1 cellular context compared by ENCODE assay signal in the genomic region with DNA sequence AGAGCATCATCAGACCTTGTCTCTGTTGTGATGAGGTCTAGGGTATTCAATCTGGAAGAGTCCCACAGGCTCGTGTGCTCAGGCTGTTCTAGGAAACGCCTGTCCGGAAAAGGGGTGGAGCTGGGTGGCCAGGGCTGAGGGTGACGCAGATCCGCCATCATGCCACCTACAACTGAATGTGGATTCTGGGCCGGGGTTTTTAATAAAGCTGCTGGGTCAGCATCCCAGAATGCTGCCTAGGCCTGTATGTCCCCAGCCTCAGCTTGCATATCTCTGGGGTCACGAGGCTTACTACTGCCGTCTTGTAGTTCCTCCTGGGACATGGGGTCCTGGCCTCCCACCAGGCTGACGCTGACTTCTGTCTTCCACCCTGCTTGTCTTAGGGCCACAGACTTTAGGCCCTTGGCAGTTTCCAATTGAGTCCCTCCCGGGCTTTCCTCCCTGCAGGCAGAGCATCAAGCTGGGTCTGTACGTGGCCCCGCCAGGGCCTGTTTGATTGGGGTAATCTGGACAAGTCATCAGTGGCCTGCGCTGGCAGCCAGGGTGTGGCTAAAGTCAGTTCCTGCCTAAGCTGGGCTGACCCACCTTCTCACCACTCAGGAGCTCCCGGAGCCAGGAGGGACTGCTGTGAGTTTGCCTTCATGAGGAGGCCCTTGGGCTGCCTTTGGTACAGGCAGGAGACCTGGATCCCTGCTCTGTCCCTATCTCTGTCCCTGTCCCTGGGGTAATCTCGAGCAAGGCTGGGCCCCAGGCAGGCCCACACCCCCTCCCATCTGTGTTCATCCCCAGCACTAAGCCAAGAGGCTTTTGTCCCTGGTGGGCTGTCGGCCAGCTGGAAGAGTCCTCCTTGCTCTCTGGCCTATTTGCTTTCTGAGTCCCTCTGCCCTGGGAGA.
TF ChIP-seq lines count a peak whose summit lies in the region.

No MANE protein-coding gene starts in this region.

TF ChIP-seq in K562, 482 proteins besides CTCF, POLR2A, EP300 and RAD21 (continued from another document and continues in another):
- TF ChIP-seq PTRF (tag; IDR thresholded peaks at IDR 0.05) (0 out of 2 replicates have a peak, but pooled peaks have one; percentile 16), CREB1 (IDR thresholded peaks at IDR 0.05) (no peak), CREB1 (CRISPR knock-in tag; IDR thresholded peaks at IDR 0.05) (0 out of 2 replicates have a peak, but pooled peaks have one; percentile 26), ZNF764 (CRISPR knock-in tag; IDR thresholded peaks at IDR 0.05; ENCODE audit: low read depth) (no peak), SRSF7 (optimal IDR thresholded peaks at IDR 0.05; ENCODE audit: low read depth, low read length) (no peak), KAT2B (IDR thresholded peaks at IDR 0.05; ENCODE audit: low read depth, low read length) (no peak), ZNF354B (CRISPR knock-in tag; IDR thresholded peaks at IDR 0.05) (no peak), FOXK1 (CRISPR knock-in tag; IDR thresholded peaks at IDR 0.05; ENCODE audit: borderline replicate concordance) (no peak; the same call in 1 of the 2 replicates), ZNF3 (CRISPR knock-in tag; IDR thresholded peaks at IDR 0.05) (0 out of 2 replicates have a peak, but pooled peaks have one; percentile 11), TBP (optimal IDR thresholded peaks at IDR 0.05; ENCODE audit: low read depth, low read length) (peak; percentile 77), NCOA6 (IDR thresholded peaks at IDR 0.05) (no peak), BRD4 (IDR thresholded peaks at IDR 0.05) (0 out of 2 replicates have a peak, but pooled peaks have one; percentile 40), ZNF699 (CRISPR knock-in tag; IDR thresholded peaks at IDR 0.05; ENCODE audit: insufficient replicate concordance) (no peak), MYC (IDR thresholded peaks at IDR 0.05; ENCODE audit: low read depth, low read length) (no peak; the same call in 1 of the 2 replicates), MYC (CRISPR knock-in tag; IDR thresholded peaks at IDR 0.05; ENCODE audit: borderline replicate concordance, low read depth) (0 out of 2 replicates have a peak, but pooled peaks have one; percentile 26), ZBED1 (IDR thresholded peaks at IDR 0.05) (0 out of 2 replicates have a peak, but pooled peaks have one; percentile 24), PHTF2 (CRISPR knock-in tag; IDR thresholded peaks at IDR 0.05) (no peak), HSF4 (CRISPR knock-in tag; IDR thresholded peaks at IDR 0.05; ENCODE audit: borderline replicate concordance) (no peak), SMARCB1 (IDR thresholded peaks at IDR 0.05; ENCODE audit: insufficient read length, low read depth) (no peak), ASH1L (IDR thresholded peaks at IDR 0.05; ENCODE audit: borderline replicate concordance, low read depth, partially characterized antibody) (no peak), GABPB2 (CRISPR knock-in tag; conservative IDR thresholded peaks at IDR 0.05) (no peak), NFRKB (IDR thresholded peaks at IDR 0.05; ENCODE audit: low read depth) (peak; percentile 67)
- TF ChIP-seq, protein P1, sequence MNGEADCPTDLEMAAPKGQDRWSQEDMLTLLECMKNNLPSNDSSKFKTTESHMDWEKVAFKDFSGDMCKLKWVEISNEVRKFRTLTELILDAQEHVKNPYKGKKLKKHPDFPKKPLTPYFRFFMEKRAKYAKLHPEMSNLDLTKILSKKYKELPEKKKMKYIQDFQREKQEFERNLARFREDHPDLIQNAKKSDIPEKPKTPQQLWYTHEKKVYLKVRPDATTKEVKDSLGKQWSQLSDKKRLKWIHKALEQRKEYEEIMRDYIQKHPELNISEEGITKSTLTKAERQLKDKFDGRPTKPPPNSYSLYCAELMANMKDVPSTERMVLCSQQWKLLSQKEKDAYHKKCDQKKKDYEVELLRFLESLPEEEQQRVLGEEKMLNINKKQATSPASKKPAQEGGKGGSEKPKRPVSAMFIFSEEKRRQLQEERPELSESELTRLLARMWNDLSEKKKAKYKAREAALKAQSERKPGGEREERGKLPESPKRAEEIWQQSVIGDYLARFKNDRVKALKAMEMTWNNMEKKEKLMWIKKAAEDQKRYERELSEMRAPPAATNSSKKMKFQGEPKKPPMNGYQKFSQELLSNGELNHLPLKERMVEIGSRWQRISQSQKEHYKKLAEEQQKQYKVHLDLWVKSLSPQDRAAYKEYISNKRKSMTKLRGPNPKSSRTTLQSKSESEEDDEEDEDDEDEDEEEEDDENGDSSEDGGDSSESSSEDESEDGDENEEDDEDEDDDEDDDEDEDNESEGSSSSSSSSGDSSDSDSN (IDR thresholded peaks at IDR 0.05; ENCODE audit: borderline replicate concordance in 1 of 2, low read depth in 2 of 2, low read length in 2 of 2): peak; percentile 92 to 99; a peak in 3 of 4 replicates
- TF ChIP-seq, protein P2, sequence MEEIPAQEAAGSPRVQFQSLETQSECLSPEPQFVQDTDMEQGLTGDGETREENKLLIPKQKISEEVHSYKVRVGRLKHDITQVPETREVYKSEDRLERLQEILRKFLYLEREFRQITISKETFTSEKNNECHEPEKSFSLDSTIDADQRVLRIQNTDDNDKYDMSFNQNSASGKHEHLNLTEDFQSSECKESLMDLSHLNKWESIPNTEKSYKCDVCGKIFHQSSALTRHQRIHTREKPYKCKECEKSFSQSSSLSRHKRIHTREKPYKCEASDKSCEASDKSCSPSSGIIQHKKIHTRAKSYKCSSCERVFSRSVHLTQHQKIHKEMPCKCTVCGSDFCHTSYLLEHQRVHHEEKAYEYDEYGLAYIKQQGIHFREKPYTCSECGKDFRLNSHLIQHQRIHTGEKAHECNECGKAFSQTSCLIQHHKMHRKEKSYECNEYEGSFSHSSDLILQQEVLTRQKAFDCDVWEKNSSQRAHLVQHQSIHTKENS (CRISPR knock-in tag; IDR thresholded peaks at IDR 0.05): no peak
- TF ChIP-seq, protein P3, sequence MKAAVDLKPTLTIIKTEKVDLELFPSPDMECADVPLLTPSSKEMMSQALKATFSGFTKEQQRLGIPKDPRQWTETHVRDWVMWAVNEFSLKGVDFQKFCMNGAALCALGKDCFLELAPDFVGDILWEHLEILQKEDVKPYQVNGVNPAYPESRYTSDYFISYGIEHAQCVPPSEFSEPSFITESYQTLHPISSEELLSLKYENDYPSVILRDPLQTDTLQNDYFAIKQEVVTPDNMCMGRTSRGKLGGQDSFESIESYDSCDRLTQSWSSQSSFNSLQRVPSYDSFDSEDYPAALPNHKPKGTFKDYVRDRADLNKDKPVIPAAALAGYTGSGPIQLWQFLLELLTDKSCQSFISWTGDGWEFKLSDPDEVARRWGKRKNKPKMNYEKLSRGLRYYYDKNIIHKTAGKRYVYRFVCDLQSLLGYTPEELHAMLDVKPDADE (conservative IDR thresholded peaks at IDR 0.05; ENCODE audit: control insufficient read depth, low read depth, low read length): no peak
- TF ChIP-seq, protein P4, sequence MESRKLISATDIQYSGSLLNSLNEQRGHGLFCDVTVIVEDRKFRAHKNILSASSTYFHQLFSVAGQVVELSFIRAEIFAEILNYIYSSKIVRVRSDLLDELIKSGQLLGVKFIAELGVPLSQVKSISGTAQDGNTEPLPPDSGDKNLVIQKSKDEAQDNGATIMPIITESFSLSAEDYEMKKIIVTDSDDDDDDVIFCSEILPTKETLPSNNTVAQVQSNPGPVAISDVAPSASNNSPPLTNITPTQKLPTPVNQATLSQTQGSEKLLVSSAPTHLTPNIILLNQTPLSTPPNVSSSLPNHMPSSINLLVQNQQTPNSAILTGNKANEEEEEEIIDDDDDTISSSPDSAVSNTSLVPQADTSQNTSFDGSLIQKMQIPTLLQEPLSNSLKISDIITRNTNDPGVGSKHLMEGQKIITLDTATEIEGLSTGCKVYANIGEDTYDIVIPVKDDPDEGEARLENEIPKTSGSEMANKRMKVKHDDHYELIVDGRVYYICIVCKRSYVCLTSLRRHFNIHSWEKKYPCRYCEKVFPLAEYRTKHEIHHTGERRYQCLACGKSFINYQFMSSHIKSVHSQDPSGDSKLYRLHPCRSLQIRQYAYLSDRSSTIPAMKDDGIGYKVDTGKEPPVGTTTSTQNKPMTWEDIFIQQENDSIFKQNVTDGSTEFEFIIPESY (CRISPR knock-in tag; IDR thresholded peaks at IDR 0.05): no peak
- TF ChIP-seq, protein P5, sequence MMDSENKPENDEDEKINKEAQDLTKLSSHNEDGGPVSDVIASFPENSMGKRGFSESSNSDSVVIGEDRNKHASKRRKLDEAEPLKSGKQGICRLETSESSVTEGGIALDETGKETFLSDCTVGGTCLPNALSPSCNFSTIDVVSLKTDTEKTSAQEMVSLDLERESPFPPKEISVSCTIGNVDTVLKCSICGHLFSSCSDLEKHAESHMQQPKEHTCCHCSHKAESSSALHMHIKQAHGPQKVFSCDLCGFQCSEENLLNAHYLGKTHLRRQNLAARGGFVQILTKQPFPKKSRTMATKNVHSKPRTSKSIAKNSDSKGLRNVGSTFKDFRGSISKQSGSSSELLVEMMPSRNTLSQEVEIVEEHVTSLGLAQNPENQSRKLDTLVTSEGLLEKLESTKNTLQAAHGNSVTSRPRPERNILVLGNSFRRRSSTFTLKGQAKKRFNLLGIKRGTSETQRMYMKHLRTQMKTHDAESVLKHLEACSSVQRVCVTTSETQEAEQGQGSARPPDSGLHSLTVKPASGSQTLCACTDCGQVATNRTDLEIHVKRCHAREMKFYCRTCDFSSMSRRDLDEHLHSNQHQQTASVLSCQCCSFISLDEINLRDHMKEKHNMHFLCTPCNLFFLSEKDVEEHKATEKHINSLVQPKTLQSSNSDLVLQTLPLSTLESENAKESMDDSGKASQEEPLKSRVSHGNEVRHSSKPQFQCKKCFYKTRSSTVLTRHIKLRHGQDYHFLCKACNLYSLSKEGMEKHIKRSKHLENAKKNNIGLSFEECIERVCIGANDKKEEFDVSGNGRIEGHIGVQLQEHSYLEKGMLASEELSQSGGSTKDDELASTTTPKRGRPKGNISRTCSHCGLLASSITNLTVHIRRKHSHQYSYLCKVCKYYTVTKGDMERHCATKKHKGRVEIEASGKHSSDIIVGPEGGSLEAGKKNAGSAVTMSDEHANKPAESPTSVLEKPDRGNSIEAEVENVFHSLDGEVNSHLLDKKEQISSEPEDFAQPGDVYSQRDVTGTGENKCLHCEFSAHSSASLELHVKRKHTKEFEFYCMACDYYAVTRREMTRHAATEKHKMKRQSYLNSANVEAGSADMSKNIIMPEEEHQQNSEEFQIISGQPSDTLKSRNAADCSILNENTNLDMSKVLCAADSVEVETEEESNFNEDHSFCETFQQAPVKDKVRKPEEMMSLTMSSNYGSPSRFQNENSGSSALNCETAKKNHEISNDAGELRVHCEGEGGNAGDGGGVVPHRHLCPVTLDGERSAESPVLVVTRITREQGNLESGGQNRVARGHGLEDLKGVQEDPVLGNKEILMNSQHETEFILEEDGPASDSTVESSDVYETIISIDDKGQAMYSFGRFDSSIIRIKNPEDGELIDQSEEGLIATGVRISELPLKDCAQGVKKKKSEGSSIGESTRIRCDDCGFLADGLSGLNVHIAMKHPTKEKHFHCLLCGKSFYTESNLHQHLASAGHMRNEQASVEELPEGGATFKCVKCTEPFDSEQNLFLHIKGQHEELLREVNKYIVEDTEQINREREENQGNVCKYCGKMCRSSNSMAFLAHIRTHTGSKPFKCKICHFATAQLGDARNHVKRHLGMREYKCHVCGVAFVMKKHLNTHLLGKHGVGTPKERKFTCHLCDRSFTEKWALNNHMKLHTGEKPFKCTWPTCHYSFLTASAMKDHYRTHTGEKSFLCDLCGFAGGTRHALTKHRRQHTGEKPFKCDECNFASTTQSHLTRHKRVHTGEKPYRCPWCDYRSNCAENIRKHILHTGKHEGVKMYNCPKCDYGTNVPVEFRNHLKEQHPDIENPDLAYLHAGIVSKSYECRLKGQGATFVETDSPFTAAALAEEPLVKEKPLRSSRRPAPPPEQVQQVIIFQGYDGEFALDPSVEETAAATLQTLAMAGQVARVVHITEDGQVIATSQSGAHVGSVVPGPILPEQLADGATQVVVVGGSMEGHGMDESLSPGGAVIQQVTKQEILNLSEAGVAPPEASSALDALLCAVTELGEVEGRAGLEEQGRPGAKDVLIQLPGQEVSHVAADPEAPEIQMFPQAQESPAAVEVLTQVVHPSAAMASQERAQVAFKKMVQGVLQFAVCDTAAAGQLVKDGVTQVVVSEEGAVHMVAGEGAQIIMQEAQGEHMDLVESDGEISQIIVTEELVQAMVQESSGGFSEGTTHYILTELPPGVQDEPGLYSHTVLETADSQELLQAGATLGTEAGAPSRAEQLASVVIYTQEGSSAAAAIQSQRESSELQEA (IDR thresholded peaks at IDR 0.05; ENCODE audit: low read depth): no peak
- TF ChIP-seq, protein P6, sequence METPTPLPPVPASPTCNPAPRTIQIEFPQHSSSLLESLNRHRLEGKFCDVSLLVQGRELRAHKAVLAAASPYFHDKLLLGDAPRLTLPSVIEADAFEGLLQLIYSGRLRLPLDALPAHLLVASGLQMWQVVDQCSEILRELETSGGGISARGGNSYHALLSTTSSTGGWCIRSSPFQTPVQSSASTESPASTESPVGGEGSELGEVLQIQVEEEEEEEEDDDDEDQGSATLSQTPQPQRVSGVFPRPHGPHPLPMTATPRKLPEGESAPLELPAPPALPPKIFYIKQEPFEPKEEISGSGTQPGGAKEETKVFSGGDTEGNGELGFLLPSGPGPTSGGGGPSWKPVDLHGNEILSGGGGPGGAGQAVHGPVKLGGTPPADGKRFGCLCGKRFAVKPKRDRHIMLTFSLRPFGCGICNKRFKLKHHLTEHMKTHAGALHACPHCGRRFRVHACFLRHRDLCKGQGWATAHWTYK (CRISPR knock-in tag; IDR thresholded peaks at IDR 0.05): peak; percentile 97
- TF ChIP-seq, protein P7, sequence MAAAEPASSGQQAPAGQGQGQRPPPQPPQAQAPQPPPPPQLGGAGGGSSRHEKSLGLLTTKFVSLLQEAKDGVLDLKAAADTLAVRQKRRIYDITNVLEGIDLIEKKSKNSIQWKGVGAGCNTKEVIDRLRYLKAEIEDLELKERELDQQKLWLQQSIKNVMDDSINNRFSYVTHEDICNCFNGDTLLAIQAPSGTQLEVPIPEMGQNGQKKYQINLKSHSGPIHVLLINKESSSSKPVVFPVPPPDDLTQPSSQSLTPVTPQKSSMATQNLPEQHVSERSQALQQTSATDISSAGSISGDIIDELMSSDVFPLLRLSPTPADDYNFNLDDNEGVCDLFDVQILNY (CRISPR knock-in tag; IDR thresholded peaks at IDR 0.05): no peak
- TF ChIP-seq, protein P8, sequence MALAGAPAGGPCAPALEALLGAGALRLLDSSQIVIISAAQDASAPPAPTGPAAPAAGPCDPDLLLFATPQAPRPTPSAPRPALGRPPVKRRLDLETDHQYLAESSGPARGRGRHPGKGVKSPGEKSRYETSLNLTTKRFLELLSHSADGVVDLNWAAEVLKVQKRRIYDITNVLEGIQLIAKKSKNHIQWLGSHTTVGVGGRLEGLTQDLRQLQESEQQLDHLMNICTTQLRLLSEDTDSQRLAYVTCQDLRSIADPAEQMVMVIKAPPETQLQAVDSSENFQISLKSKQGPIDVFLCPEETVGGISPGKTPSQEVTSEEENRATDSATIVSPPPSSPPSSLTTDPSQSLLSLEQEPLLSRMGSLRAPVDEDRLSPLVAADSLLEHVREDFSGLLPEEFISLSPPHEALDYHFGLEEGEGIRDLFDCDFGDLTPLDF (CRISPR knock-in tag; IDR thresholded peaks at IDR 0.05): no peak
- TF ChIP-seq, protein P9, sequence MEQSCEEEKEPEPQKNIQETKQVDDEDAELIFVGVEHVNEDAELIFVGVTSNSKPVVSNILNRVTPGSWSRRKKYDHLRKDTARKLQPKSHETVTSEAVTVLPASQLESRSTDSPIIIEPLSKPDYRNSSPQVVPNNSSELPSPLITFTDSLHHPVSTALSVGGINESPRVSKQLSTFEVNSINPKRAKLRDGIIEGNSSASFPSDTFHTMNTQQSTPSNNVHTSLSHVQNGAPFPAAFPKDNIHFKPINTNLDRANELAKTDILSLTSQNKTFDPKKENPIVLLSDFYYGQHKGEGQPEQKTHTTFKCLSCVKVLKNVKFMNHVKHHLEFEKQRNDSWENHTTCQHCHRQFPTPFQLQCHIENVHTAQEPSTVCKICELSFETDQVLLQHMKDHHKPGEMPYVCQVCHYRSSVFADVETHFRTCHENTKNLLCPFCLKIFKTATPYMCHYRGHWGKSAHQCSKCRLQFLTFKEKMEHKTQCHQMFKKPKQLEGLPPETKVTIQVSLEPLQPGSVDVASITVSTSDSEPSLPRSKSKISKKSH (CRISPR knock-in tag; IDR thresholded peaks at IDR 0.05): no peak
